ENCODE assay signal across 14 cellular contexts in the genomic region with DNA sequence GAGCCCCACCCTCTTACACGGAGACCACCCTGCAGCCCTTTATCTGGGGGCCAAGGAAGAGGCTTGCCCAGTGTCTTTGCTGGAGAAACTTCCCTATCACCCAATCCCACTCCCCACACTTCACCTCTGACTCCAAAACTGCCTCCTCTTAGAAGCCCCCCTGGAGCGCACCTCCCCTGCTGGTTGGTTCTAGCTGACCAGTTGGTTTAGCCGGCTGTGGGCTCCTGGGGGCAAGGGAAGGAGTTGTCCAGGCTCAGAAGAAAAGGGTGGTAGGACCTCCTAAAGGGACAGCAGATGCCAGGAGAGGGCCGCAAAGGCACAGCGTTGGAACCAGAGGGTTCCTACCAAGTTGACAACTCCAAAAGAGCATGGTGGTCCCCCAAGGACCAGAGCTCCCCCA. TPM values are rescaled to one million over a fixed set of nuclear protein-coding genes. Genes with fewer than 3 reads are reported as not detected.
DNase-seq lines count a peak whose midpoint lies in the region; ATAC-seq and TF ChIP-seq lines count a peak whose summit lies in the region.
"Had no signal": no experiment of that assay in that cellular context is flagged by ENCODE, and none has a peak within 500 bp of the region (broad histone marks: within the 10 kb centered on the region; RNA-seq: fewer than 3 reads in every experiment).

No MANE protein-coding gene starts in this region.

- CTCF ChIA-PET in AG04450 (lab: Charles Lee) (interaction anchor here (1.4 kb wide), 1 partner anchor 16 kb away, joined by 5 read pairs; no protein-coding TSS in a partner anchor), WTC11 (lab: Charles Lee) (interaction anchor here (0.6 to 7.5 kb wide), 2 partner anchors 16 to 17 kb away, joined by 3 to 92 read pairs; no protein-coding TSS in a partner anchor)
- CTCF ChIA-PET in activated CD8-positive, alpha-beta T cell treated with anti-CD3 and anti-CD28 coated beads for 36 hours (lab: Charles Lee) = interaction anchor here (1.2 to 2.3 kb wide), 3 partner anchors 15 to 135 kb away, joined by 5 to 12 read pairs (median 11); no protein-coding TSS in a partner anchor

- H3K9me3 ChIP-seq in AG04450 (ENCODE audit: control insufficient read depth, insufficient read depth, low read length) (no peaks in the 10 kb centered on the region; the same call in 1 of the 2 replicates), gastroesophageal sphincter (no peaks in the 10 kb centered on the region), psoas muscle (no peaks in the 10 kb centered on the region)

- H3K27ac Mint-ChIP-seq in WTC11 = no peak overlapping the region
- H3K27ac Mint-ChIP-seq in activated CD8-positive, alpha-beta T cell treated with anti-CD3 and anti-CD28 coated beads for 36 hours = no peak overlapping the region
- H3K27ac Mint-ChIP-seq: CD4-positive, CD25-positive, alpha-beta regulatory T cell had no signal

- H3K27ac ChIP-seq in AG04450 (ENCODE audit: low read depth, low read length) (peak overlapping the region; percentile 65), gastroesophageal sphincter (peak overlapping the region in 3 of 4 donors; percentile 92 to 97 (median 95)), psoas muscle (peak overlapping the region; percentile 93)
- H3K27ac ChIP-seq: SK-N-MC had no signal

- H3K4me3 ChIP-seq in AG04450 (ENCODE audit: low read depth, low read length) = peak overlapping the region; percentile 84
- H3K4me3 ChIP-seq in gastroesophageal sphincter = peak overlapping the region in 1 of 2 donors; percentile 90
- peak overlapping the region; percentile 78 for H3K4me3 ChIP-seq in psoas muscle

- 61% methylated on average over 4 of the region's 5 CpGs; no CpG with 5 or more reads in 1 of the 2 donors for WGBS in gastroesophageal sphincter (ENCODE audit: low coverage in 1 of 2), 2 donors
- WGBS in psoas muscle, 3 donors = 74 to 83% (median 76%) methylated on average over 5 of the region's 5 CpGs

- intact Hi-C loops in psoas muscle (cut with DNase I) = no loop called here
- intact Hi-C loops in activated CD8-positive, alpha-beta T cell treated with anti-CD3 and anti-CD28 coated beads for 36 hours (cut with micrococcal nuclease) = no loop called here

- TF ChIP-seq CTCF in AG04450 (IDR thresholded peaks at IDR 0.05; ENCODE audit: low read depth, low read length) = no peak
- TF ChIP-seq CTCF in WTC11 (IDR thresholded peaks at IDR 0.05) = no peak
- no peak for TF ChIP-seq CTCF in gastroesophageal sphincter (IDR thresholded peaks at IDR 0.05)
- no peak for TF ChIP-seq CTCF in psoas muscle (IDR thresholded peaks at IDR 0.05)
- no peak for TF ChIP-seq CTCF in activated CD8-positive, alpha-beta T cell treated with anti-CD3 and anti-CD28 coated beads for 36 hours (IDR thresholded peaks at IDR 0.05)

- POLR2A ChIA-PET in AG04450 (lab: Yijun Ruan, JAX) = interaction anchor here (0.6 to 2.3 kb wide), 3 partner anchors 15 to 56 kb away, joined by 3 to 12 read pairs (median 10); no protein-coding TSS in a partner anchor
- POLR2A ChIA-PET in WTC11 (lab: Charles Lee) = interaction anchor here (1.1 to 2.1 kb wide), 3 partner anchors 13 to 17 kb away, joined by 4 to 13 read pairs (median 5); no protein-coding TSS in a partner anchor
- POLR2A ChIA-PET in activated CD8-positive, alpha-beta T cell treated with anti-CD3 and anti-CD28 coated beads for 36 hours (lab: Charles Lee) = no interaction called here

- no peak for TF ChIP-seq POLR2A in gastroesophageal sphincter (IDR thresholded peaks at IDR 0.05)

- no peaks in the 10 kb centered on the region for H3K27me3 Mint-ChIP-seq in WTC11 (ENCODE audit: low read depth)
- peaks cover 28% of the 10 kb centered on the region for H3K27me3 Mint-ChIP-seq in activated CD8-positive, alpha-beta T cell treated with anti-CD3 and anti-CD28 coated beads for 36 hours

- H3K4me3 Mint-ChIP-seq in WTC11 = peak overlapping the region; percentile 79; the same call in 1 of the 2 replicates
- no peak overlapping the region for H3K4me3 Mint-ChIP-seq in activated CD8-positive, alpha-beta T cell treated with anti-CD3 and anti-CD28 coated beads for 36 hours

- ATAC-seq in WTC11 = no peak
- no peak for ATAC-seq in gastroesophageal sphincter
- no peak for ATAC-seq in psoas muscle
- ATAC-seq in activated CD8-positive, alpha-beta T cell treated with anti-CD3 and anti-CD28 coated beads for 36 hours = no peak
- ATAC-seq in HG02970 (IDR thresholded peaks at IDR 0.05; ENCODE audit: low FRiP score, unreplicated experiment) = no peak
- no peak for ATAC-seq in GM19395 (IDR thresholded peaks at IDR 0.05; ENCODE audit: unreplicated experiment)

- TF ChIP-seq EP300 in gastroesophageal sphincter (IDR thresholded peaks at IDR 0.05) = no peak

- no peaks in the 10 kb centered on the region for H3K9me3 Mint-ChIP-seq in WTC11
- no peaks in the 10 kb centered on the region for H3K9me3 Mint-ChIP-seq in activated CD8-positive, alpha-beta T cell treated with anti-CD3 and anti-CD28 coated beads for 36 hours

- peaks cover 77% of the 10 kb centered on the region for H3K4me1 Mint-ChIP-seq in WTC11
- H3K4me1 Mint-ChIP-seq in activated CD8-positive, alpha-beta T cell treated with anti-CD3 and anti-CD28 coated beads for 36 hours (ENCODE audit: low read depth) = no peaks in the 10 kb centered on the region

- DNase-seq in AG04450 (ENCODE audit: low read depth, low spot score) (no peak), WTC11 (ENCODE audit: low spot score) (no peak), psoas muscle (no peak), UCSD-AML1 (lab: John Stamatoyannopoulos, UW; ENCODE audit: unreplicated experiment) (no peak)
- DNase-seq in activated CD8-positive, alpha-beta T cell treated with anti-CD3 and anti-CD28 coated beads for 36 hours = no peak
- DNase-seq: CD4-positive, CD25-positive, alpha-beta regulatory T cell; cortex of kidney; islet precursor cell; NCI-H2107; stimulated activated CD4-positive, alpha-beta T cell treated with anti-CD3 and anti-CD28 coated beads, Interleukin-4, amount 100 ng/mL, for 24 hours had no signal

- H3K36me3 Mint-ChIP-seq in WTC11 = no peaks in the 10 kb centered on the region
- H3K36me3 Mint-ChIP-seq in activated CD8-positive, alpha-beta T cell treated with anti-CD3 and anti-CD28 coated beads for 36 hours (ENCODE audit: low read depth) = no peaks in the 10 kb centered on the region
- H3K36me3 Mint-ChIP-seq: CD4-positive, CD25-positive, alpha-beta regulatory T cell had no signal

- no peaks in the 10 kb centered on the region for H3K27me3 ChIP-seq in AG04450 (ENCODE audit: control insufficient read depth, insufficient read depth, low read length)
- H3K27me3 ChIP-seq in gastroesophageal sphincter = no peaks in the 10 kb centered on the region
- no peaks in the 10 kb centered on the region for H3K27me3 ChIP-seq in psoas muscle (ENCODE audit: insufficient read depth in 3 of 3, low read length in 2 of 3)

- H3K36me3 ChIP-seq in gastroesophageal sphincter (no peaks in the 10 kb centered on the region), psoas muscle (ENCODE audit: insufficient read depth in 1 of 2, low read depth in 1 of 2) (no peaks in the 10 kb centered on the region)

- peaks cover 16 to 97% (median 84%) of the 10 kb centered on the region in 3 donors for H3K4me1 ChIP-seq in gastroesophageal sphincter
- peaks cover 86% of the 10 kb centered on the region for H3K4me1 ChIP-seq in psoas muscle

RNA-seq across cellular contexts. Expression of a gene that starts 2.0 kb away (rescaled TPM):
- 16.1 and 26.9 TPM in 2 replicates for polyA plus RNA-seq in AG04450 (2011; rRNA removed)
- 20.3 and 25.8 TPM in 2 replicates for polyA minus RNA-seq in AG04450 (2011; rRNA and poly(A)+ RNA removed)
- total RNA-seq in WTC11 (2021) = 87.3 to 95.6 TPM (median 88.6 TPM) in 3 replicates
- total RNA-seq in gastroesophageal sphincter = 10 to 100 TPM; 34.6 to 63.7 (median 37.0) TPM
- 100 to 1,000 TPM in 2 of 4 donors, 10 to 100 TPM in 2; 61.8 to 108 (median 90.1) TPM for total RNA-seq in psoas muscle
- polyA plus RNA-seq in psoas muscle = 10 to 100 TPM; 66.3 to 90.7 (median 78.7) TPM
- total RNA-seq in activated CD8-positive, alpha-beta T cell treated with anti-CD3 and anti-CD28 coated beads for 36 hours = under 1 TPM; 0.34 to 0.87 TPM

RNA-seq across cellular contexts. Expression of a gene that starts 30.7 kb away (rescaled TPM):
- polyA plus RNA-seq in AG04450 (2011; rRNA removed) (not detected in 2 replicates), psoas muscle (1 to 10 TPM in 1 of 3 donors, under 1 TPM in 2; 0.03 to 2.5 (median 0.25) TPM)
- polyA minus RNA-seq in AG04450 (2011; rRNA and poly(A)+ RNA removed) = not detected in 2 replicates
- total RNA-seq in WTC11 (2021) (3.9 to 5.7 TPM (median 5.7 TPM) in 3 replicates), gastroesophageal sphincter (not detected), psoas muscle (1 to 10 TPM in 2 of 4 donors, not detected in 2; 1.2 to 3.9 TPM)
- not detected for total RNA-seq in activated CD8-positive, alpha-beta T cell treated with anti-CD3 and anti-CD28 coated beads for 36 hours
- total RNA-seq: CD4-positive, CD25-positive, alpha-beta regulatory T cell had no signal
- polyA plus RNA-seq: CD4-positive, CD25-positive, alpha-beta regulatory T cell had no signal

RNA-seq across cellular contexts. Expression of a gene that starts 42.5 kb away (rescaled TPM):
- polyA plus RNA-seq in AG04450 (2011; rRNA removed) (not detected in 2 replicates), psoas muscle (1 to 10 TPM in 1 of 3 donors, under 1 TPM in 2; 0.14 to 1.6 (median 0.63) TPM)
- not detected in 2 replicates for polyA minus RNA-seq in AG04450 (2011; rRNA and poly(A)+ RNA removed)
- total RNA-seq in WTC11 (2021) (5.8 to 11.8 TPM (median 6.8 TPM) in 3 replicates), gastroesophageal sphincter (not detected), psoas muscle (1 to 10 TPM in 1 of 4 donors, not detected in 3; 2.4 TPM)
- not detected for total RNA-seq in activated CD8-positive, alpha-beta T cell treated with anti-CD3 and anti-CD28 coated beads for 36 hours
- total RNA-seq: CD4-positive, CD25-positive, alpha-beta regulatory T cell had no signal
- polyA plus RNA-seq: CD4-positive, CD25-positive, alpha-beta regulatory T cell had no signal

Comparison
In these comparisons a context has a peak if more than half of its experiments do, and no peak if none do; other contexts are left out.
1. RNA of a gene that starts 2.0 kb away (total RNA-seq): 61.8 to 108 TPM in psoas muscle, 87.3 to 95.6 TPM in WTC11 and 34.6 to 63.7 TPM in gastroesophageal sphincter; 0.34 to 0.87 TPM in activated CD8-positive, alpha-beta T cell treated with anti-CD3 and anti-CD28 coated beads for 36 hours; every median in the first group is over 10 times any median in the second.
2. Peak in every context shown above with its lines, with median percentiles within 50 percentile points of each other: H3K27ac ChIP-seq.